Comparison of ENCODE assay signal across 19 cellular contexts in genomic region chr12:94815450-94815849, GRCh38.
"Had no signal": no experiment of that assay in that cellular context is flagged by ENCODE, and none has a peak within 500 bp of the region (broad histone marks: within the 10 kb centered on the region; RNA-seq: fewer than 3 reads in every experiment).

No MANE protein-coding gene starts in this region.

- H3K4me1 ChIP-seq: foreskin keratinocyte, prostate gland, stomach, suprapubic skin, transverse colon had no signal

- H3K4me3 Mint-ChIP-seq: activated CD4-positive, alpha-beta memory T cell treated with anti-CD3 and anti-CD28 coated beads, Interleukin-2, amount 10 ng/mL, durations not matched to agents 7 days and 5 days; activated CD4-positive, alpha-beta T cell treated with anti-CD3 and anti-CD28 coated beads, Interleukin-2, amount 10 ng/mL, durations not matched to agents 24 days and 14 days; activated naive CD4-positive, alpha-beta T cell treated with anti-CD3 and anti-CD28 coated beads for 36 hours; activated naive CD8-positive, alpha-beta T cell treated with anti-CD3 and anti-CD28 coated beads, Interleukin-2, amount 10 ng/mL, durations not matched to agents 7 days and 5 days; activated T-cell treated with anti-CD3 and anti-CD28 coated beads, Interleukin-2, amount 50 U/mL, for 72 hours; brain; natural killer cell; T-helper 17 cell had no signal

- ATAC-seq: activated T-cell treated with anti-CD3 and anti-CD28 coated beads, Interleukin-2, amount 50 U/mL, for 72 hours; foreskin keratinocyte; left lobe of liver; natural killer cell; T-helper 17 cell had no signal

- H3K9me3 ChIP-seq: prostate gland had no signal

- H3K27ac ChIP-seq: epithelial cell of prostate, foreskin keratinocyte, prostate gland, stomach, suprapubic skin, transverse colon had no signal

- H3K27me3 ChIP-seq: foreskin keratinocyte, stomach, suprapubic skin, transverse colon had no signal

- H3K27me3 Mint-ChIP-seq: activated CD4-positive, alpha-beta T cell treated with anti-CD3 and anti-CD28 coated beads, Interleukin-2, amount 10 ng/mL, durations not matched to agents 24 days and 14 days had no signal

- H3K36me3 ChIP-seq: prostate gland, stomach, suprapubic skin, transverse colon had no signal

- FAIRE-seq: urothelium cell line had no signal

- DNase-seq: activated CD4-positive, alpha-beta memory T cell treated with anti-CD3 and anti-CD28 coated beads, Interleukin-2, amount 10 ng/mL, durations not matched to agents 7 days and 5 days; activated CD4-positive, alpha-beta T cell treated with anti-CD3 and anti-CD28 coated beads, Interleukin-2, amount 10 ng/mL, durations not matched to agents 24 days and 14 days; activated effector memory CD4-positive, alpha-beta T cell treated with Interleukin-2 at 50 U/mL for 16 hours; activated naive CD4-positive, alpha-beta T cell treated with anti-CD3 and anti-CD28 coated beads for 36 hours; activated naive CD8-positive, alpha-beta T cell treated with anti-CD3 and anti-CD28 coated beads, Interleukin-2, amount 10 ng/mL, durations not matched to agents 7 days and 5 days; activated T-cell treated with anti-CD3 and anti-CD28 coated beads, Interleukin-2, amount 50 U/mL, for 72 hours; foreskin keratinocyte; natural killer cell; stimulated activated CD4-positive, alpha-beta T cell treated with anti-CD3 and anti-CD28 coated beads, Interleukin-4, amount 100 ng/mL, for 24 hours; stomach; T-helper 17 cell; transverse colon had no signal

- H3K4me3 ChIP-seq: lung, prostate gland, stomach, suprapubic skin, transverse colon had no signal

- H3K36me3 Mint-ChIP-seq: activated naive CD8-positive, alpha-beta T cell treated with anti-CD3 and anti-CD28 coated beads, Interleukin-2, amount 10 ng/mL, durations not matched to agents 7 days and 5 days; brain had no signal

- H3K27ac Mint-ChIP-seq: activated CD4-positive, alpha-beta memory T cell treated with anti-CD3 and anti-CD28 coated beads, Interleukin-2, amount 10 ng/mL, durations not matched to agents 7 days and 5 days; activated CD4-positive, alpha-beta T cell treated with anti-CD3 and anti-CD28 coated beads, Interleukin-2, amount 10 ng/mL, durations not matched to agents 24 days and 14 days; activated naive CD4-positive, alpha-beta T cell treated with anti-CD3 and anti-CD28 coated beads for 36 hours; activated naive CD8-positive, alpha-beta T cell treated with anti-CD3 and anti-CD28 coated beads, Interleukin-2, amount 10 ng/mL, durations not matched to agents 7 days and 5 days; activated T-cell treated with anti-CD3 and anti-CD28 coated beads, Interleukin-2, amount 50 U/mL, for 72 hours; brain; natural killer cell; T-helper 17 cell had no signal

- H3K4me1 Mint-ChIP-seq: activated CD4-positive, alpha-beta T cell treated with anti-CD3 and anti-CD28 coated beads, Interleukin-2, amount 10 ng/mL, durations not matched to agents 24 days and 14 days; activated naive CD8-positive, alpha-beta T cell treated with anti-CD3 and anti-CD28 coated beads, Interleukin-2, amount 10 ng/mL, durations not matched to agents 7 days and 5 days; brain; natural killer cell had no signal
